8 cellular contexts compared by ENCODE assay signal in the genomic region with DNA sequence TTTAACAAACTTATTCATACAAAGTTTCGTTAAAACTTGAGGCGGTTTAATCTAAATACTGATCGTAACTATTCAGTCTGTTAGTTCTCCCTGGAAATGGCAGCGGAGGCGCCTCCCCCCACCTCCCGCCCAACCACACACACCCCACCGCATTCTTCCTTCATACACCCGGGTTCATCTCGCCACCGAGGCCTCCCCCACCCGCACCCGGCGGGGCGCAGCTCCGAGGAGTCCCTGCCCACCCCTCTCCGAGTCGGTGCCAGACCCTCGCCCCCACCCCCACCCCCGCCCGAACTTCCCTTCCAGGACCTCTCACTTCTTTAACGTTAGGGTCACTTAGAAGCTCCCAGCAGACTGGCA. TPM values are rescaled to one million over a fixed set of nuclear protein-coding genes. Genes with fewer than 3 reads are reported as not detected.
A peak's percentile ranks its signal among the peaks of the same experiment; 100 is the strongest.
DNase-seq lines count a peak whose midpoint lies in the region; ATAC-seq, FAIRE-seq and TF ChIP-seq lines count a peak whose summit lies in the region.

No MANE protein-coding gene starts in this region.

- H3K27ac ChIP-seq in heart left ventricle, result peak overlapping the region in 8 of 12 donors; percentile 62 to 92 (median 88)

- peaks cover 4 to 12% of the 10 kb centered on the region in 2 donors for H3K36me3 Mint-ChIP-seq in activated T-cell treated with anti-CD3 and anti-CD28 coated beads, Interleukin-2, amount 50 U/mL, for 72 hours (ENCODE audit: insufficient read depth in 2 of 2)

- peaks cover 38% of the 10 kb centered on the region for H3K27me3 Mint-ChIP-seq in activated T-cell treated with anti-CD3 and anti-CD28 coated beads, Interleukin-2, amount 50 U/mL, for 72 hours (ENCODE audit: low read depth)

- 0 to 2% (median 1%) methylated on average over 11 to 21 of the region's 21 CpGs for WGBS in heart left ventricle, 4 donors

- DNase-seq in Daoy (ENCODE audit: low read depth) (peak; percentile 30), LoVo (ENCODE audit: low spot score) (peak; percentile 18), heart left ventricle (peak in 1 of 5 donors; percentile 70), retinal pigment epithelial cell (ENCODE audit: low read depth) (no peak), KG1 (lab: John Stamatoyannopoulos, UW) (no peak), H54 (ENCODE audit: insufficient read length, low spot score) (no peak), retina (no peak)
- no peak for DNase-seq in activated T-cell treated with anti-CD3 and anti-CD28 coated beads, Interleukin-2, amount 50 U/mL, for 72 hours

- intact Hi-C loops in heart left ventricle (cut with DNase I), result loop anchor here in 6 of 10 donors (2.0 to 10.0 kb wide), 8 partner anchors 42 to 191 kb away; no protein-coding TSS in a partner anchor

- FAIRE-seq in H54 (lab: Jason Lieb, UNC), result no peak

- no peaks in the 10 kb centered on the region for H3K9me3 Mint-ChIP-seq in activated T-cell treated with anti-CD3 and anti-CD28 coated beads, Interleukin-2, amount 50 U/mL, for 72 hours

- peaks cover 40% of the 10 kb centered on the region for H3K4me1 Mint-ChIP-seq in activated T-cell treated with anti-CD3 and anti-CD28 coated beads, Interleukin-2, amount 50 U/mL, for 72 hours (ENCODE audit: low read depth)

- peak overlapping the region; percentile 62 to 86 (median 78) for H3K4me3 ChIP-seq in heart left ventricle
- H3K4me3 ChIP-seq in retinal pigment epithelial cell (ENCODE audit: low read length), result peak overlapping the region; percentile 89

- H3K36me3 ChIP-seq in heart left ventricle, result no peaks in the 10 kb centered on the region

- peaks cover 0 to 49% (median 19%) of the 10 kb centered on the region in 12 donors for H3K4me1 ChIP-seq in heart left ventricle

- TF ChIP-seq CTCF in heart left ventricle (IDR thresholded peaks at IDR 0.05) (no peak), retinal pigment epithelial cell (conservative IDR thresholded peaks at IDR 0.05; ENCODE audit: low read depth, low read length) (no peak)

- H3K27me3 ChIP-seq in heart left ventricle, result no peaks in the 10 kb centered on the region

- peak overlapping the region; percentile 92 for H3K27ac Mint-ChIP-seq in activated T-cell treated with anti-CD3 and anti-CD28 coated beads, Interleukin-2, amount 50 U/mL, for 72 hours

- no peak for TF ChIP-seq POLR2A in heart left ventricle (IDR thresholded peaks at IDR 0.05)
- no peak for TF ChIP-seq POLR2A in H54 (IDR thresholded peaks at IDR 0.05; ENCODE audit: low read depth, low read length)

- no peaks in the 10 kb centered on the region for H3K9me3 ChIP-seq in heart left ventricle

- H3K4me3 Mint-ChIP-seq in activated T-cell treated with anti-CD3 and anti-CD28 coated beads, Interleukin-2, amount 50 U/mL, for 72 hours, result peak overlapping the region; percentile 95 to 100

- no peak for ATAC-seq in activated T-cell treated with anti-CD3 and anti-CD28 coated beads, Interleukin-2, amount 50 U/mL, for 72 hours (replicated peaks in 1 of 2)
- ATAC-seq in heart left ventricle, result no peak

RNA-seq across cellular contexts. Expression of a gene that starts 0.9 kb away (rescaled TPM):
- total RNA-seq in Daoy (2014; rRNA removed; shearing (Covaris generic)), result 4.9 and 6.3 TPM in 2 replicates
- total RNA-seq in activated T-cell treated with anti-CD3 and anti-CD28 coated beads, Interleukin-2, amount 50 U/mL, for 72 hours, result 10 to 100 TPM; 13.2 to 13.9 TPM
- 10 to 100 TPM; 10.1 to 24.8 (median 14.6) TPM for total RNA-seq in heart left ventricle
- polyA plus RNA-seq in heart left ventricle, result 1 to 10 TPM; 4.8 to 4.9 TPM

Comparison
In these comparisons a context has a peak if more than half of its experiments do, and no peak if none do; other contexts are left out.
1. DNase-seq: peak in Daoy (single experiment) and LoVo (single experiment); none in activated T-cell treated with anti-CD3 and anti-CD28 coated beads, Interleukin-2, amount 50 U/mL, for 72 hours (0 of 2), retinal pigment epithelial cell (single experiment), KG1 (single experiment), H54 (single experiment) and retina (single experiment).